ENCODE assay signal across 1 cellular context in the genomic region with DNA sequence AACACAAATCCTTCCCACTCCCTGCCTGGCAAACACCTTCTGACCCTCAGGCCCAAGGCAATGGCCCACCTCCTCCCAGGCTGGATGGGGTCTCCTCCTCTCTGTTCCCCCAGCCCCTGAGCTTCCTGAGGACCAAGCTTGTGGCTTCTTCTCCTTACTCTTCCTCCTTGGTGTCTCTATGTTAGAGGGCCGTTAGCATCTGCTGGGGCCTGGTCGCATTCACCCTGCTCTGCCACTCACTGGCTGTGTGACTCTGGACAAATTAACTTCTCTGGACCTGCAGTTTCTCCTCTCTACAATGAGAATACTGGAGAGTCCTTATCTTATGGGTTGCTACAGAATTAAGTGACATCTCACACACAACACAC.
TF ChIP-seq lines count a peak whose summit lies in the region.

No MANE protein-coding gene starts in this region.

TF ChIP-seq in endothelial cell of umbilical vein, 7 proteins besides CTCF, POLR2A, EP300 and RAD21:
- TF ChIP-seq GATA2 (IDR thresholded peaks at IDR 0.05; ENCODE audit: insufficient read depth, insufficient read length, low read depth, low read length) (no peak), EZH2 (IDR thresholded peaks at IDR 0.05; ENCODE audit: borderline replicate concordance, low read depth, low read length, severe bottlenecking) (no peak), MYC (IDR thresholded peaks at IDR 0.05; ENCODE audit: low read depth, low read length) (no peak), MAX (IDR thresholded peaks at IDR 0.05; ENCODE audit: insufficient read depth, insufficient read length) (no peak), POLR2AphosphoS5 (IDR thresholded peaks at IDR 0.05; ENCODE audit: insufficient read depth, low read depth, low read length) (no peak), FOS (IDR thresholded peaks at IDR 0.05; ENCODE audit: borderline replicate concordance, insufficient read depth, low read length) (no peak), JUN (IDR thresholded peaks at IDR 0.05; ENCODE audit: borderline replicate concordance, insufficient read depth, insufficient read length, low read depth) (no peak)
TF ChIP-seq in endothelial cell of umbilical vein: peak in this region for 0.
